Comparison of ENCODE assay signal across 9 cellular contexts in genomic region chr19:49869009-49869483, GRCh38. TPM values are rescaled to one million over a fixed set of nuclear protein-coding genes. Genes with fewer than 3 reads are reported as not detected.
A peak's percentile ranks its signal among the peaks of the same experiment; 100 is the strongest.
DNase-seq lines count a peak whose midpoint lies in the region; ATAC-seq and TF ChIP-seq lines count a peak whose summit lies in the region.
"Had no signal": no experiment of that assay in that cellular context is flagged by ENCODE, and none has a peak within 500 bp of the region (broad histone marks: within the 10 kb centered on the region; RNA-seq: fewer than 3 reads in every experiment).

No MANE protein-coding gene starts in this region.

- ATAC-seq in HG02588 (IDR thresholded peaks at IDR 0.05; ENCODE audit: unreplicated experiment), result peak; percentile 12
- ATAC-seq in WTC11, result peak; percentile 5
- ATAC-seq in GM18517 (IDR thresholded peaks at IDR 0.05; ENCODE audit: unreplicated experiment), result no peak

- peaks cover 31% of the 10 kb centered on the region for H3K4me1 ChIP-seq in thymus (ENCODE audit: control insufficient read depth, insufficient read depth, low read length)

- peaks cover 20% of the 10 kb centered on the region for H3K36me3 ChIP-seq in thymus (ENCODE audit: control insufficient read depth, insufficient read depth)

- no peaks in the 10 kb centered on the region for H3K27me3 Mint-ChIP-seq in WTC11 (ENCODE audit: low read depth)

- peaks cover 12% of the 10 kb centered on the region for H3K36me3 Mint-ChIP-seq in WTC11

- no peak overlapping the region for H3K4me3 Mint-ChIP-seq in WTC11

- no peak overlapping the region for H3K27ac Mint-ChIP-seq in WTC11

- H3K27ac ChIP-seq in thymus (ENCODE audit: low read depth), result peak overlapping the region; percentile 95

- H3K27me3 ChIP-seq in thymus (ENCODE audit: control insufficient read depth, insufficient read depth), result no peaks in the 10 kb centered on the region

- CTCF ChIA-PET in WTC11 (lab: Charles Lee), result interaction anchor here (0.6 to 2.2 kb wide), 16 partner anchors 8 to 771 kb away, joined by 3 to 11 read pairs (median 5); partner anchors contain the start of genes AKT1S1, AP2A1, FUZ and PTOV1

- peak overlapping the region; percentile 48 for H3K4me3 ChIP-seq in GM12875 (ENCODE audit: low read depth, low read length)
- peak overlapping the region; percentile 46; the same call in 1 of the 2 replicates for H3K4me3 ChIP-seq in iPS-18c (ENCODE audit: insufficient read depth, low read depth, low read length)
- H3K4me3 ChIP-seq in thymus (ENCODE audit: low read length), result peak overlapping the region; percentile 68

- no peak for TF ChIP-seq CTCF in GM12875 (IDR thresholded peaks at IDR 0.05; ENCODE audit: borderline replicate concordance, insufficient read depth, low read depth, low read length)
- no peak for TF ChIP-seq CTCF in WTC11 (IDR thresholded peaks at IDR 0.05)
- TF ChIP-seq CTCF in GM10266 (IDR thresholded peaks at IDR 0.05; ENCODE audit: control insufficient read depth, insufficient read depth, low read depth, missing control alignments), result no peak

- POLR2A ChIA-PET in WTC11 (lab: Charles Lee), result interaction anchor here (0.5 to 1.7 kb wide), 10 partner anchors 8 to 1010 kb away, joined by 3 to 13 read pairs (median 5); partner anchors contain the start of genes AKT1S1, AP2A1, ATF5 and FUZ

- intact Hi-C loops in posterior vena cava (cut with DNase I), result no loop called here

- no peak for DNase-seq in WTC11 (ENCODE audit: low spot score)
- no peak for DNase-seq in GM10266 (ENCODE audit: extremely low spot score)
- DNase-seq in posterior vena cava (ENCODE audit: low spot score), result no peak

- 3% methylated on average over 15 of the region's 15 CpGs for WGBS in thymus

- peaks cover 3% of the 10 kb centered on the region; the same call in 1 of the 2 replicates for H3K9me3 Mint-ChIP-seq in WTC11

- H3K9me3 ChIP-seq in iPS-18c (ENCODE audit: control insufficient read depth, insufficient read depth, low read length) (peaks cover 2% of the 10 kb centered on the region), thymus (ENCODE audit: control insufficient read depth) (no peaks in the 10 kb centered on the region)

- peaks cover 25% of the 10 kb centered on the region for H3K4me1 Mint-ChIP-seq in WTC11

TF ChIP-seq in WTC11, 78 proteins besides CTCF, POLR2A, EP300 and RAD21:
- TF ChIP-seq ATF6 (CRISPR knock-in tag; IDR thresholded peaks at IDR 0.05), result no peak
- TF ChIP-seq ZNF416 (CRISPR knock-in tag; IDR thresholded peaks at IDR 0.05), result no peak
- no peak for TF ChIP-seq ZBTB43 (CRISPR knock-in tag; IDR thresholded peaks at IDR 0.05)
- TF ChIP-seq ZNF232 (CRISPR knock-in tag; IDR thresholded peaks at IDR 0.05), result no peak
- TF ChIP-seq HMGXB4 (CRISPR knock-in tag; IDR thresholded peaks at IDR 0.05), result no peak
- peak; percentile 66; the same call in 1 of the 2 replicates for TF ChIP-seq PRRX2 (CRISPR knock-in tag; IDR thresholded peaks at IDR 0.05)
- TF ChIP-seq ERG (CRISPR knock-in tag; IDR thresholded peaks at IDR 0.05), result 0 out of 2 replicates have a peak, but pooled peaks have one; percentile 19
- no peak for TF ChIP-seq ATF3 (CRISPR knock-in tag; conservative IDR thresholded peaks at IDR 0.05)
- TF ChIP-seq ZBTB21 (CRISPR knock-in tag; IDR thresholded peaks at IDR 0.05; ENCODE audit: borderline replicate concordance), result no peak
- TF ChIP-seq PREB (CRISPR knock-in tag; IDR thresholded peaks at IDR 0.05; ENCODE audit: borderline replicate concordance), result no peak
- peak; percentile 8 for TF ChIP-seq SP1 (CRISPR knock-in tag; conservative IDR thresholded peaks at IDR 0.05)
TF ChIP-seq in WTC11: peak in this region for 3.

RNA-seq across cellular contexts. Expression of gene PNKP, which starts 1.7 kb away (rescaled TPM):
- total RNA-seq in WTC11 (2021), result 133 to 146 TPM (median 142 TPM) in 3 replicates
- 85.3 TPM for polyA plus RNA-seq in thymus
- total RNA-seq in posterior vena cava, result 10 to 100 TPM; 40.5 to 43.4 TPM

RNA-seq across cellular contexts. Expression of gene AKT1S1, which starts 8.1 kb away (rescaled TPM):
- total RNA-seq in WTC11 (2021) (41.9 to 47.8 TPM (median 46.5 TPM) in 3 replicates), posterior vena cava (10 to 100 TPM; 26.5 to 28.9 TPM)
- 27.9 TPM for polyA plus RNA-seq in thymus

RNA-seq across cellular contexts. Expression of gene TBC1D17, which starts 8.5 kb away (rescaled TPM):
- total RNA-seq in WTC11 (2021), result 44.4 to 52.8 TPM (median 46.7 TPM) in 3 replicates
- polyA plus RNA-seq in thymus, result 69.7 TPM
- total RNA-seq in posterior vena cava, result 10 to 100 TPM; 28.7 to 36.3 TPM

RNA-seq across cellular contexts. Expression of gene PTOV1, which starts 18.1 kb away (rescaled TPM):
- total RNA-seq in WTC11 (2021), result 296 to 316 TPM (median 306 TPM) in 3 replicates
- polyA plus RNA-seq in thymus, result 125 TPM
- 10 to 100 TPM; 78.7 to 95.2 TPM for total RNA-seq in posterior vena cava

RNA-seq across cellular contexts. Expression of gene IL4I1, which starts 27.6 kb away (rescaled TPM):
- total RNA-seq in WTC11 (2021) (0.83 to 1.4 TPM (median 0.99 TPM) in 3 replicates), posterior vena cava (1 to 10 TPM; 1.1 to 1.3 TPM)
- 11.5 TPM for polyA plus RNA-seq in thymus
- total RNA-seq: SK-MEL-5 had no signal
